Comparison of ENCODE assay signal across 1 cellular context in genomic region chr1:39391741-39392679, GRCh38.
TF ChIP-seq lines count a peak whose summit lies in the region.

No MANE protein-coding gene starts in this region.

TF ChIP-seq in K562, 482 proteins besides CTCF, POLR2A, EP300 and RAD21 (continued from another document and continues in another):
- TF ChIP-seq, protein P1, sequence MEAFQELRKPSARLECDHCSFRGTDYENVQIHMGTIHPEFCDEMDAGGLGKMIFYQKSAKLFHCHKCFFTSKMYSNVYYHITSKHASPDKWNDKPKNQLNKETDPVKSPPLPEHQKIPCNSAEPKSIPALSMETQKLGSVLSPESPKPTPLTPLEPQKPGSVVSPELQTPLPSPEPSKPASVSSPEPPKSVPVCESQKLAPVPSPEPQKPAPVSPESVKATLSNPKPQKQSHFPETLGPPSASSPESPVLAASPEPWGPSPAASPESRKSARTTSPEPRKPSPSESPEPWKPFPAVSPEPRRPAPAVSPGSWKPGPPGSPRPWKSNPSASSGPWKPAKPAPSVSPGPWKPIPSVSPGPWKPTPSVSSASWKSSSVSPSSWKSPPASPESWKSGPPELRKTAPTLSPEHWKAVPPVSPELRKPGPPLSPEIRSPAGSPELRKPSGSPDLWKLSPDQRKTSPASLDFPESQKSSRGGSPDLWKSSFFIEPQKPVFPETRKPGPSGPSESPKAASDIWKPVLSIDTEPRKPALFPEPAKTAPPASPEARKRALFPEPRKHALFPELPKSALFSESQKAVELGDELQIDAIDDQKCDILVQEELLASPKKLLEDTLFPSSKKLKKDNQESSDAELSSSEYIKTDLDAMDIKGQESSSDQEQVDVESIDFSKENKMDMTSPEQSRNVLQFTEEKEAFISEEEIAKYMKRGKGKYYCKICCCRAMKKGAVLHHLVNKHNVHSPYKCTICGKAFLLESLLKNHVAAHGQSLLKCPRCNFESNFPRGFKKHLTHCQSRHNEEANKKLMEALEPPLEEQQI (IDR thresholded peaks at IDR 0.05): 0 out of 2 replicates have a peak, but pooled peaks have one; percentile 56
- peak; percentile 90 for TF ChIP-seq JUND (IDR thresholded peaks at IDR 0.05; ENCODE audit: borderline replicate concordance, low read depth, low read length)
- TF ChIP-seq JUND (tag; IDR thresholded peaks at IDR 0.05; ENCODE audit: borderline replicate concordance, low read depth, low read length): peak; percentile 76; the same call in 1 of the 3 replicates
- peak; percentile 42 for TF ChIP-seq TAF1 (IDR thresholded peaks at IDR 0.05; ENCODE audit: control insufficient read depth, extremely low read depth, insufficient read depth, low read length, severe bottlenecking)
- TF ChIP-seq ZZZ3 (IDR thresholded peaks at IDR 0.05): no peak
- no peak for TF ChIP-seq BDP1 (IDR thresholded peaks at IDR 0.05; ENCODE audit: insufficient read depth, insufficient read length)
- no peak for TF ChIP-seq SRF (CRISPR knock-in tag; IDR thresholded peaks at IDR 0.05)
- TF ChIP-seq PRMT5 (CRISPR knock-in tag; IDR thresholded peaks at IDR 0.05): no peak
- TF ChIP-seq, protein P2, sequence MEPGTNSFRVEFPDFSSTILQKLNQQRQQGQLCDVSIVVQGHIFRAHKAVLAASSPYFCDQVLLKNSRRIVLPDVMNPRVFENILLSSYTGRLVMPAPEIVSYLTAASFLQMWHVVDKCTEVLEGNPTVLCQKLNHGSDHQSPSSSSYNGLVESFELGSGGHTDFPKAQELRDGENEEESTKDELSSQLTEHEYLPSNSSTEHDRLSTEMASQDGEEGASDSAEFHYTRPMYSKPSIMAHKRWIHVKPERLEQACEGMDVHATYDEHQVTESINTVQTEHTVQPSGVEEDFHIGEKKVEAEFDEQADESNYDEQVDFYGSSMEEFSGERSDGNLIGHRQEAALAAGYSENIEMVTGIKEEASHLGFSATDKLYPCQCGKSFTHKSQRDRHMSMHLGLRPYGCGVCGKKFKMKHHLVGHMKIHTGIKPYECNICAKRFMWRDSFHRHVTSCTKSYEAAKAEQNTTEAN (CRISPR knock-in tag; IDR thresholded peaks at IDR 0.05): no peak
- no peak for TF ChIP-seq BCL6 (CRISPR knock-in tag; IDR thresholded peaks at IDR 0.05)
- no peak for TF ChIP-seq ESRRA (IDR thresholded peaks at IDR 0.05; ENCODE audit: borderline replicate concordance, low read depth)
- peak; percentile 50 for TF ChIP-seq CREM (IDR thresholded peaks at IDR 0.05; ENCODE audit: low read depth)
- TF ChIP-seq TCFL5 (CRISPR knock-in tag; conservative IDR thresholded peaks at IDR 0.05): no peak
- TF ChIP-seq, protein P3, sequence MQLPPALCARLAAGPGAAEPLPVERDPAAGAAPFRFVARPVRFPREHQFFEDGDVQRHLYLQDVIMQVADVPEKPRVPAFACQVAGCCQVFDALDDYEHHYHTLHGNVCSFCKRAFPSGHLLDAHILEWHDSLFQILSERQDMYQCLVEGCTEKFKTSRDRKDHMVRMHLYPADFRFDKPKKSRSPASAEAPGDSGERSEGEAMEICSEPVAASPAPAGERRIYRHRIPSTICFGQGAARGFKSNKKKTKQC (CRISPR knock-in tag; IDR thresholded peaks at IDR 0.05): no peak
- TF ChIP-seq GATA2 (CRISPR knock-in tag; IDR thresholded peaks at IDR 0.05): no peak
- TF ChIP-seq ATF1 (CRISPR knock-in tag; IDR thresholded peaks at IDR 0.05): no peak
- peak; percentile 61 for TF ChIP-seq ATF1 (tag; IDR thresholded peaks at IDR 0.05)
- 0 out of 2 replicates have a peak, but pooled peaks have one; percentile 37 for TF ChIP-seq ZBTB9 (CRISPR knock-in tag; IDR thresholded peaks at IDR 0.05)
- TF ChIP-seq HMG20B (CRISPR knock-in tag; IDR thresholded peaks at IDR 0.05): no peak
- TF ChIP-seq, protein P4, sequence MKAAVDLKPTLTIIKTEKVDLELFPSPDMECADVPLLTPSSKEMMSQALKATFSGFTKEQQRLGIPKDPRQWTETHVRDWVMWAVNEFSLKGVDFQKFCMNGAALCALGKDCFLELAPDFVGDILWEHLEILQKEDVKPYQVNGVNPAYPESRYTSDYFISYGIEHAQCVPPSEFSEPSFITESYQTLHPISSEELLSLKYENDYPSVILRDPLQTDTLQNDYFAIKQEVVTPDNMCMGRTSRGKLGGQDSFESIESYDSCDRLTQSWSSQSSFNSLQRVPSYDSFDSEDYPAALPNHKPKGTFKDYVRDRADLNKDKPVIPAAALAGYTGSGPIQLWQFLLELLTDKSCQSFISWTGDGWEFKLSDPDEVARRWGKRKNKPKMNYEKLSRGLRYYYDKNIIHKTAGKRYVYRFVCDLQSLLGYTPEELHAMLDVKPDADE (conservative IDR thresholded peaks at IDR 0.05; ENCODE audit: control insufficient read depth, low read depth, low read length): no peak
- TF ChIP-seq, protein P5, sequence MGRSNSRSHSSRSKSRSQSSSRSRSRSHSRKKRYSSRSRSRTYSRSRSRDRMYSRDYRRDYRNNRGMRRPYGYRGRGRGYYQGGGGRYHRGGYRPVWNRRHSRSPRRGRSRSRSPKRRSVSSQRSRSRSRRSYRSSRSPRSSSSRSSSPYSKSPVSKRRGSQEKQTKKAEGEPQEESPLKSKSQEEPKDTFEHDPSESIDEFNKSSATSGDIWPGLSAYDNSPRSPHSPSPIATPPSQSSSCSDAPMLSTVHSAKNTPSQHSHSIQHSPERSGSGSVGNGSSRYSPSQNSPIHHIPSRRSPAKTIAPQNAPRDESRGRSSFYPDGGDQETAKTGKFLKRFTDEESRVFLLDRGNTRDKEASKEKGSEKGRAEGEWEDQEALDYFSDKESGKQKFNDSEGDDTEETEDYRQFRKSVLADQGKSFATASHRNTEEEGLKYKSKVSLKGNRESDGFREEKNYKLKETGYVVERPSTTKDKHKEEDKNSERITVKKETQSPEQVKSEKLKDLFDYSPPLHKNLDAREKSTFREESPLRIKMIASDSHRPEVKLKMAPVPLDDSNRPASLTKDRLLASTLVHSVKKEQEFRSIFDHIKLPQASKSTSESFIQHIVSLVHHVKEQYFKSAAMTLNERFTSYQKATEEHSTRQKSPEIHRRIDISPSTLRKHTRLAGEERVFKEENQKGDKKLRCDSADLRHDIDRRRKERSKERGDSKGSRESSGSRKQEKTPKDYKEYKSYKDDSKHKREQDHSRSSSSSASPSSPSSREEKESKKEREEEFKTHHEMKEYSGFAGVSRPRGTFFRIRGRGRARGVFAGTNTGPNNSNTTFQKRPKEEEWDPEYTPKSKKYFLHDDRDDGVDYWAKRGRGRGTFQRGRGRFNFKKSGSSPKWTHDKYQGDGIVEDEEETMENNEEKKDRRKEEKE (IDR thresholded peaks at IDR 0.05; ENCODE audit: borderline replicate concordance in 1 of 2, control insufficient read depth in 1 of 2, low read depth in 2 of 2, low read length in 1 of 2): peak in 1 of 2 experiments; percentile 83; a peak in 1 of 4 replicates
- peak; percentile 30; the same call in 1 of the 2 replicates for TF ChIP-seq NCOR1 (IDR thresholded peaks at IDR 0.05)
- peak; percentile 18; the same call in 1 of the 2 replicates for TF ChIP-seq HINFP (tag; conservative IDR thresholded peaks at IDR 0.05; ENCODE audit: low read depth)
- no peak for TF ChIP-seq PCBP1 (IDR thresholded peaks at IDR 0.05; ENCODE audit: low read depth, low read length, poor library complexity, severe bottlenecking)
- no peak for TF ChIP-seq ZNF197 (CRISPR knock-in tag; IDR thresholded peaks at IDR 0.05; ENCODE audit: low read depth)
- TF ChIP-seq ARID1B (IDR thresholded peaks at IDR 0.05): peak; percentile 34
- TF ChIP-seq, protein P6, sequence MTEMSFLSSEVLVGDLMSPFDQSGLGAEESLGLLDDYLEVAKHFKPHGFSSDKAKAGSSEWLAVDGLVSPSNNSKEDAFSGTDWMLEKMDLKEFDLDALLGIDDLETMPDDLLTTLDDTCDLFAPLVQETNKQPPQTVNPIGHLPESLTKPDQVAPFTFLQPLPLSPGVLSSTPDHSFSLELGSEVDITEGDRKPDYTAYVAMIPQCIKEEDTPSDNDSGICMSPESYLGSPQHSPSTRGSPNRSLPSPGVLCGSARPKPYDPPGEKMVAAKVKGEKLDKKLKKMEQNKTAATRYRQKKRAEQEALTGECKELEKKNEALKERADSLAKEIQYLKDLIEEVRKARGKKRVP (CRISPR knock-in tag; IDR thresholded peaks at IDR 0.05): 0 out of 2 replicates have a peak, but pooled peaks have one; percentile 8
- TF ChIP-seq ZNF212 (CRISPR knock-in tag; IDR thresholded peaks at IDR 0.05): no peak
- peak; percentile 88 for TF ChIP-seq JUN (IDR thresholded peaks at IDR 0.05; ENCODE audit: borderline replicate concordance, low read depth, low read length)
- no peak for TF ChIP-seq JUN (CRISPR knock-in tag; IDR thresholded peaks at IDR 0.05; ENCODE audit: borderline replicate concordance)
- TF ChIP-seq, protein P7, sequence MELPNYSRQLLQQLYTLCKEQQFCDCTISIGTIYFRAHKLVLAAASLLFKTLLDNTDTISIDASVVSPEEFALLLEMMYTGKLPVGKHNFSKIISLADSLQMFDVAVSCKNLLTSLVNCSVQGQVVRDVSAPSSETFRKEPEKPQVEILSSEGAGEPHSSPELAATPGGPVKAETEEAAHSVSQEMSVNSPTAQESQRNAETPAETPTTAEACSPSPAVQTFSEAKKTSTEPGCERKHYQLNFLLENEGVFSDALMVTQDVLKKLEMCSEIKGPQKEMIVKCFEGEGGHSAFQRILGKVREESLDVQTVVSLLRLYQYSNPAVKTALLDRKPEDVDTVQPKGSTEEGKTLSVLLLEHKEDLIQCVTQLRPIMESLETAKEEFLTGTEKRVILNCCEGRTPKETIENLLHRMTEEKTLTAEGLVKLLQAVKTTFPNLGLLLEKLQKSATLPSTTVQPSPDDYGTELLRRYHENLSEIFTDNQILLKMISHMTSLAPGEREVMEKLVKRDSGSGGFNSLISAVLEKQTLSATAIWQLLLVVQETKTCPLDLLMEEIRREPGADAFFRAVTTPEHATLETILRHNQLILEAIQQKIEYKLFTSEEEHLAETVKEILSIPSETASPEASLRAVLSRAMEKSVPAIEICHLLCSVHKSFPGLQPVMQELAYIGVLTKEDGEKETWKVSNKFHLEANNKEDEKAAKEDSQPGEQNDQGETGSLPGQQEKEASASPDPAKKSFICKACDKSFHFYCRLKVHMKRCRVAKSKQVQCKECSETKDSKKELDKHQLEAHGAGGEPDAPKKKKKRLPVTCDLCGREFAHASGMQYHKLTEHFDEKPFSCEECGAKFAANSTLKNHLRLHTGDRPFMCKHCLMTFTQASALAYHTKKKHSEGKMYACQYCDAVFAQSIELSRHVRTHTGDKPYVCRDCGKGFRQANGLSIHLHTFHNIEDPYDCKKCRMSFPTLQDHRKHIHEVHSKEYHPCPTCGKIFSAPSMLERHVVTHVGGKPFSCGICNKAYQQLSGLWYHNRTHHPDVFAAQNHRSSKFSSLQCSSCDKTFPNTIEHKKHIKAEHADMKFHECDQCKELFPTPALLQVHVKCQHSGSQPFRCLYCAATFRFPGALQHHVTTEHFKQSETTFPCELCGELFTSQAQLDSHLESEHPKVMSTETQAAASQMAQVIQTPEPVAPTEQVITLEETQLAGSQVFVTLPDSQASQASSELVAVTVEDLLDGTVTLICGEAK (IDR thresholded peaks at IDR 0.05): peak; percentile 93
- TF ChIP-seq, protein P7 (CRISPR knock-in tag; IDR thresholded peaks at IDR 0.05): no peak
- no peak for TF ChIP-seq DLX4 (CRISPR knock-in tag; IDR thresholded peaks at IDR 0.05)
- TF ChIP-seq GATAD2B (IDR thresholded peaks at IDR 0.05; ENCODE audit: borderline replicate concordance): no peak
- no peak for TF ChIP-seq L3MBTL2 (IDR thresholded peaks at IDR 0.05)
- no peak for TF ChIP-seq MXD1 (CRISPR knock-in tag; IDR thresholded peaks at IDR 0.05; ENCODE audit: borderline replicate concordance, poor library complexity, severe bottlenecking)
